Comparison of ENCODE assay signal across 9 cellular contexts in the genomic region with DNA sequence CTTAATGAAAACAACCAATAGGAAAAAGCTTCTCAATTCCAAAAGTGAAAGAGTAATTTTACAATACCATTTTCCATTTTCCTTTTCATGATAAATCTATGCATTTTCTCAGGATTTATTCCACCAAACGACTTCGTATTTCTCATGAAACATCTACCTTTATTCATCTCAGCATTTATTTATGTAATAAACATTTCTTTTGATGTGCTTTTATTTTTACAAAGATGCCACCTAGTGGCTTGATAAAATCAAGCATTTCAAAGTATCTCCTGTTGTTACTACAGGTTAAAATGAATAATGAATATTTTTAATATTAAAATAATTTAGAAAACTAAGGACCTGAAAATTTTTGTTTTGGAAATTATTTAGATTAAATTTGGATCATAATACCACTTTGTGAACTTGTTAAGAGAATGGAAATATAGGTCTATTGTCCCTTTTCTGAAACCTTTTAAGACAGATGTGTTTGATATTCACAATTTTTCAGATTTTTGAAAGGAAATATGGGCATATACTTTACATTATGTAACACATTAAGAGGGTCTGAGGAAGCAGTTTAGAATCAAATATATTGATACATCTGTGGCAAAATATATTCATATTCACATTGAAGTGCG. TPM values are rescaled to one million over a fixed set of nuclear protein-coding genes. Genes with fewer than 3 reads are reported as not detected.
DNase-seq lines count a peak whose midpoint lies in the region; ATAC-seq and TF ChIP-seq lines count a peak whose summit lies in the region.
"Had no signal": no experiment of that assay in that cellular context is flagged by ENCODE, and none has a peak within 500 bp of the region (broad histone marks: within the 10 kb centered on the region; RNA-seq: fewer than 3 reads in every experiment).

No MANE protein-coding gene starts in this region.

- H3K9me2 ChIP-seq in Loucy (replicated peaks; ENCODE audit: low read depth, low read length), result no peaks in the 10 kb centered on the region

- H3F3A ChIP-seq in Loucy (ENCODE audit: low read depth), result no peaks in the 10 kb centered on the region

- no peak overlapping the region for H2AFZ ChIP-seq in Loucy (ENCODE audit: low read length)

- peaks cover 6 to 10% (median 9%) of the 10 kb centered on the region in 3 donors for H3K27me3 Mint-ChIP-seq in naive B cell

- H3K9me3 ChIP-seq in Loucy (ENCODE audit: insufficient read depth, low read depth, low read length), result no peaks in the 10 kb centered on the region

- H3K9ac ChIP-seq in Loucy (ENCODE audit: low read depth, low read length, poor library complexity, severe bottlenecking), result no peak overlapping the region

- no peaks in the 10 kb centered on the region for H3K4me1 ChIP-seq in Loucy (ENCODE audit: insufficient read depth, low read length, poor library complexity, severe bottlenecking)

- no peak overlapping the region for H3K4me2 ChIP-seq in Loucy (ENCODE audit: low read depth, low read length, poor library complexity, severe bottlenecking)

- H4K20me1 ChIP-seq in Loucy (ENCODE audit: insufficient read depth, low read length, poor library complexity, severe bottlenecking), result peaks cover 3% of the 10 kb centered on the region

- H3K27ac Mint-ChIP-seq in naive B cell, result no peak overlapping the region

- H3K4me3 ChIP-seq in Loucy (ENCODE audit: low read length, poor library complexity, severe bottlenecking), result no peak overlapping the region
- H3K4me3 ChIP-seq in brain microvascular endothelial cell (ENCODE audit: low read depth, low read length), result no peak overlapping the region
- H3K4me3 ChIP-seq: coronary artery had no signal

- H3K9me3 Mint-ChIP-seq in naive B cell, result no peaks in the 10 kb centered on the region

- POLR2A ChIA-PET in HEK293T (lab: Yijun Ruan, JAX), result no interaction called here

- H3K27me3 ChIP-seq in Loucy (ENCODE audit: insufficient read depth, low read length, poor library complexity, severe bottlenecking) (no peaks in the 10 kb centered on the region), brain microvascular endothelial cell (replicated peaks) (no peaks in the 10 kb centered on the region)

- H3K4me3 Mint-ChIP-seq in naive B cell, result peak overlapping the region in 1 of 8 donors; percentile 67

- H3K4me1 Mint-ChIP-seq in naive B cell, result peaks cover 23 to 27% (median 24%) of the 10 kb centered on the region in 3 donors

- H3K36me3 Mint-ChIP-seq in naive B cell, result peaks cover 0 to 3% of the 10 kb centered on the region in 2 donors

- CTCF ChIA-PET in HEK293T (lab: Yijun Ruan, JAX), result interaction anchor here (0.7 kb wide), 1 partner anchor 209 kb away, joined by 3 read pairs; no protein-coding TSS in a partner anchor

- H3K36me3 ChIP-seq in Loucy (ENCODE audit: insufficient read depth, low read length) (peaks cover 5% of the 10 kb centered on the region; the same call in 1 of the 2 replicates), brain microvascular endothelial cell (replicated peaks) (no peaks in the 10 kb centered on the region)

- peak overlapping the region; percentile 63 for H3K27ac ChIP-seq in brain microvascular endothelial cell
- H3K27ac ChIP-seq: coronary artery had no signal

- in situ Hi-C loops in brain microvascular endothelial cell (cut with HindIII; ENCODE audit: low pct_ligation_motif_present, low sequenced_read_pairs), result no loop called here

- TF ChIP-seq CTCF in Loucy (conservative IDR thresholded peaks at IDR 0.05; ENCODE audit: low read length) (peak; percentile 54), brain microvascular endothelial cell (IDR thresholded peaks at IDR 0.05; ENCODE audit: low read depth, low read length, missing control alignments) (peak; percentile 37)

- ATAC-seq in naive B cell (ENCODE audit: low read depth in 2 of 2) (no peak), HG03442 (IDR thresholded peaks at IDR 0.05; ENCODE audit: unreplicated experiment) (no peak)

- peak; percentile 59 for DNase-seq in DMS 273 (lab: John Stamatoyannopoulos, UW; ENCODE audit: unreplicated experiment)
- peak; percentile 6 for DNase-seq in brain microvascular endothelial cell
- DNase-seq in naive B cell, result peak; percentile 19
- DNase-seq in KG1 (lab: John Stamatoyannopoulos, UW), result no peak
- DNase-seq in HEK293T (ENCODE audit: extremely low spot score), result no peak
- no peak for DNase-seq in amygdala (lab: John Stamatoyannopoulos, UW)

- H3K79me2 ChIP-seq in Loucy (ENCODE audit: insufficient read depth, low read length), result no peaks in the 10 kb centered on the region

TF ChIP-seq in HEK293T, 16 proteins besides CTCF, POLR2A, EP300 and RAD21:
- TF ChIP-seq FOXK2 (IDR thresholded peaks at IDR 0.05) (no peak), NFRKB (IDR thresholded peaks at IDR 0.05) (no peak), ELF4 (IDR thresholded peaks at IDR 0.05) (no peak), FOXA1 (IDR thresholded peaks at IDR 0.05) (no peak), HDGF (IDR thresholded peaks at IDR 0.05; ENCODE audit: borderline replicate concordance) (no peak), ARNT (IDR thresholded peaks at IDR 0.05) (no peak), ZNF384 (IDR thresholded peaks at IDR 0.05) (no peak), TARDBP (IDR thresholded peaks at IDR 0.05) (no peak), SP1 (IDR thresholded peaks at IDR 0.05) (no peak), CTBP1 (IDR thresholded peaks at IDR 0.05; ENCODE audit: borderline replicate concordance) (no peak), BHLHE40 (IDR thresholded peaks at IDR 0.05; ENCODE audit: borderline replicate concordance) (no peak), LEF1 (IDR thresholded peaks at IDR 0.05; ENCODE audit: borderline replicate concordance) (no peak), L3MBTL2 (conservative IDR thresholded peaks at IDR 0.05) (no peak), SUZ12 (IDR thresholded peaks at IDR 0.05) (no peak), FOXM1 (IDR thresholded peaks at IDR 0.05; ENCODE audit: borderline replicate concordance) (no peak)
- TF ChIP-seq, protein P1, sequence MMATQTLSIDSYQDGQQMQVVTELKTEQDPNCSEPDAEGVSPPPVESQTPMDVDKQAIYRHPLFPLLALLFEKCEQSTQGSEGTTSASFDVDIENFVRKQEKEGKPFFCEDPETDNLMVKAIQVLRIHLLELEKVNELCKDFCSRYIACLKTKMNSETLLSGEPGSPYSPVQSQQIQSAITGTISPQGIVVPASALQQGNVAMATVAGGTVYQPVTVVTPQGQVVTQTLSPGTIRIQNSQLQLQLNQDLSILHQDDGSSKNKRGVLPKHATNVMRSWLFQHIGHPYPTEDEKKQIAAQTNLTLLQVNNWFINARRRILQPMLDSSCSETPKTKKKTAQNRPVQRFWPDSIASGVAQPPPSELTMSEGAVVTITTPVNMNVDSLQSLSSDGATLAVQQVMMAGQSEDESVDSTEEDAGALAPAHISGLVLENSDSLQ (IDR thresholded peaks at IDR 0.05), result no peak
TF ChIP-seq in HEK293T: peak in this region for 0.

RNA-seq across cellular contexts. Expression of a gene that starts 2.7 kb away (rescaled TPM):
- polyA plus RNA-seq in naive B cell (ENCODE audit: low read depth in 6 of 6), result under 1 TPM in 1 of 6 donors, not detected in 5; 0.08 TPM

RNA-seq across cellular contexts. Expression of a gene that starts 20.5 kb away (rescaled TPM):
- polyA plus RNA-seq in naive B cell (ENCODE audit: low read depth in 6 of 6), result 100 to 1,000 TPM in 1 of 6 donors, 10 to 100 TPM in 5; 73.7 to 104 (median 84.3) TPM

Comparison
In these comparisons a context has a peak if more than half of its experiments do, and no peak if none do; other contexts are left out.
1. DNase-seq: peak in DMS 273 (single experiment), brain microvascular endothelial cell (single experiment) and naive B cell (single experiment); none in KG1 (single experiment), HEK293T (single experiment) and amygdala (0 of 56).